In the genomic region with DNA sequence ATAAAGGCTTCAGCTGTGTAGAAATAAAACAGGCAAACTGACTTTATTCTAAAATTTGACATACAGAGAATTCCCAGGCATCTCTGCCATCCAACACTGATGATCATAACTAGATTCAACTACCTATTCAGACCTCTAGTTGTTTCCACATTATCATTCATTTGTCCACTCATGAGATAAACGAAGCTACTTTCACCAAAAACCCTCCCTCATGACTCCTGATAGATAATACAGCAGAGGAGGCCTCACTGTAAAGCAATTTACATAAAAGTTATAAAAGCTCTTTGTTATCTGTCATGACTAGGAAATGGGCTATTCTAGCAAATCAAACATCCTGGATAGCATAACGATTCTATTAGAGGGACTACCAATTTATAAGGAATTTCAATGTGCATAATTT, we compare ENCODE assay signal across 18 cellular contexts. TPM values are rescaled to one million over a fixed set of nuclear protein-coding genes. Genes with fewer than 3 reads are reported as not detected.
A peak's percentile ranks its signal among the peaks of the same experiment; 100 is the strongest.
DNase-seq lines count a peak whose midpoint lies in the region; ATAC-seq and TF ChIP-seq lines count a peak whose summit lies in the region.
"Had no signal": no experiment of that assay in that cellular context is flagged by ENCODE, and none has a peak within 500 bp of the region (broad histone marks: within the 10 kb centered on the region; RNA-seq: fewer than 3 reads in every experiment).

No MANE protein-coding gene starts in this region.

- peaks cover 3% of the 10 kb centered on the region for H3K36me3 ChIP-seq in OCI-LY3 (replicated peaks; ENCODE audit: low read depth, low read length)
- no peaks in the 10 kb centered on the region for H3K36me3 ChIP-seq in ascending aorta
- no peaks in the 10 kb centered on the region for H3K36me3 ChIP-seq in testis (ENCODE audit: low read depth, missing control alignments)
- H3K36me3 ChIP-seq: right atrium auricular region had no signal

- TF ChIP-seq CTCF in OCI-LY3 (IDR thresholded peaks at IDR 0.05; ENCODE audit: low read depth, low read length) (no peak), dorsolateral prefrontal cortex (IDR thresholded peaks at IDR 0.05 in 54 of 56, conservative IDR thresholded peaks at IDR 0.05 in 2 of 56; ENCODE audit: low read depth in 1 of 56, partially characterized antibody in 56 of 56) (no peak), ascending aorta (IDR thresholded peaks at IDR 0.05) (no peak), testis (IDR thresholded peaks at IDR 0.05) (no peak)

- no peaks in the 10 kb centered on the region for H3K9me3 ChIP-seq in OCI-LY3 (ENCODE audit: insufficient read depth, low read length)
- H3K9me3 ChIP-seq in ascending aorta: no peaks in the 10 kb centered on the region
- H3K9me3 ChIP-seq in testis: no peaks in the 10 kb centered on the region
- H3K9me3 ChIP-seq: right atrium auricular region had no signal

- peak overlapping the region; percentile 41 for H3K27ac ChIP-seq in OCI-LY3 (ENCODE audit: low read length)
- H3K27ac ChIP-seq in dorsolateral prefrontal cortex: peak overlapping the region in 57 of 59 donors; percentile 6 to 100 (median 98)
- H3K27ac ChIP-seq in substantia nigra (ENCODE audit: low read depth, low read length, poor library complexity, severe bottlenecking): peak overlapping the region; percentile 85
- H3K27ac ChIP-seq in ascending aorta: no peak overlapping the region
- H3K27ac ChIP-seq in testis: no peak overlapping the region
- H3K27ac ChIP-seq: right atrium auricular region, VCaP had no signal

- peaks cover 82% of the 10 kb centered on the region for H3K4me1 Mint-ChIP-seq in activated T-cell treated with anti-CD3 and anti-CD28 coated beads, Interleukin-2, amount 50 U/mL, for 4 hours (ENCODE audit: low read depth)

- no peaks in the 10 kb centered on the region for H3K9me3 Mint-ChIP-seq in activated T-cell treated with anti-CD3 and anti-CD28 coated beads, Interleukin-2, amount 50 U/mL, for 4 hours

- no peak overlapping the region for H2AFZ ChIP-seq in OCI-LY3 (ENCODE audit: low read depth, low read length)

- H3K4me3 Mint-ChIP-seq in activated T-cell treated with anti-CD3 and anti-CD28 coated beads, Interleukin-2, amount 50 U/mL, for 4 hours: peak overlapping the region; percentile 43

- H3K4me1 ChIP-seq in OCI-LY3 (ENCODE audit: low read length): peaks cover 54% of the 10 kb centered on the region
- H3K4me1 ChIP-seq in ascending aorta: peaks cover 2 to 11% of the 10 kb centered on the region in 2 donors
- peaks cover 18% of the 10 kb centered on the region for H3K4me1 ChIP-seq in testis

- no peak for DNase-seq in activated T-cell treated with anti-CD3 and anti-CD28 coated beads, Interleukin-2, amount 50 U/mL, for 4 hours
- no peak for DNase-seq in activated T-cell treated with anti-CD3 and anti-CD28 coated beads, Interleukin-2, amount 50 U/mL, for 1 hour
- DNase-seq in dorsolateral prefrontal cortex (no peak), substantia nigra (lab: John Stamatoyannopoulos, UW) (no peak), ascending aorta (ENCODE audit: low spot score in 2 of 2) (no peak), testis (no peak)
- DNase-seq: activated CD8-positive, alpha-beta memory T cell treated with anti-CD3 and anti-CD28 coated beads, Interleukin-2, amount 50 U/mL, for 4 hours; anterior cingulate cortex; cortex of kidney; NCI-H2171; stimulated activated CD4-positive, alpha-beta T cell treated with anti-CD3 and anti-CD28 coated beads, Interleukin-1b, Interleukin-23, amount 100 ng/mL, for 48 hours had no signal

- peak overlapping the region; percentile 20; the same call in 1 of the 2 replicates for H3K9ac ChIP-seq in OCI-LY3 (ENCODE audit: low read length)

- ATAC-seq in activated T-cell treated with anti-CD3 and anti-CD28 coated beads, Interleukin-2, amount 50 U/mL, for 4 hours: no peak
- no peak for ATAC-seq in GM21381 (IDR thresholded peaks at IDR 0.05; ENCODE audit: unreplicated experiment)

- H3K27me3 Mint-ChIP-seq in activated T-cell treated with anti-CD3 and anti-CD28 coated beads, Interleukin-2, amount 50 U/mL, for 4 hours (ENCODE audit: low read depth): no peaks in the 10 kb centered on the region

- H3K4me2 ChIP-seq in OCI-LY3 (ENCODE audit: low read length): peak overlapping the region; percentile 61

- 65 to 85% methylated on average over 2 of the region's 2 CpGs for WGBS in testis, 2 donors

- peaks cover 98% of the 10 kb centered on the region for H3K79me2 ChIP-seq in OCI-LY3 (ENCODE audit: low read length)

- H3K4me3 ChIP-seq in OCI-LY3 (ENCODE audit: low read length): peak overlapping the region; percentile 39
- H3K4me3 ChIP-seq in dorsolateral prefrontal cortex: peak overlapping the region in 12 of 59 donors; percentile 3 to 37 (median 15)
- H3K4me3 ChIP-seq in ascending aorta: no peak overlapping the region
- H3K4me3 ChIP-seq in testis: no peak overlapping the region
- H3K4me3 ChIP-seq: right atrium auricular region had no signal

- no peaks in the 10 kb centered on the region for H4K20me1 ChIP-seq in OCI-LY3 (ENCODE audit: insufficient read depth, low read length)

- H3K27me3 ChIP-seq in OCI-LY3 (ENCODE audit: low read depth, low read length) (no peaks in the 10 kb centered on the region), dorsolateral prefrontal cortex (no peaks in the 10 kb centered on the region), ascending aorta (no peaks in the 10 kb centered on the region), testis (no peaks in the 10 kb centered on the region)
- H3K27me3 ChIP-seq: right atrium auricular region had no signal

- H3K36me3 Mint-ChIP-seq in activated T-cell treated with anti-CD3 and anti-CD28 coated beads, Interleukin-2, amount 50 U/mL, for 4 hours (ENCODE audit: insufficient read depth): peaks cover 3% of the 10 kb centered on the region

- intact Hi-C loops in dorsolateral prefrontal cortex (cut with DNase I): no loop called here
- intact Hi-C loops in ascending aorta (cut with DNase I): no loop called here
- intact Hi-C loops in testis (cut with DNase I; ENCODE audit: low total_unique reads): no loop called here

- TF ChIP-seq POLR2A in testis (IDR thresholded peaks at IDR 0.05): no peak

RNA-seq across cellular contexts. Expression of gene RFFL, which starts 19.6 kb away (rescaled TPM):
- total RNA-seq in activated T-cell treated with anti-CD3 and anti-CD28 coated beads, Interleukin-2, amount 50 U/mL, for 4 hours: 10 to 100 TPM; 19.6 to 28.2 (median 20.3) TPM
- 100 to 1,000 TPM in 3 of 120 experiments, 10 to 100 TPM in 117; 18.0 to 137 (median 45.5) TPM for total RNA-seq in dorsolateral prefrontal cortex
- total RNA-seq in ascending aorta: 20.0 TPM
- total RNA-seq in testis: 10 to 100 TPM; 42.0 to 46.3 TPM
- polyA plus RNA-seq in testis (ENCODE audit: insufficient read depth, low read depth, low replicate concordance): 68.6 TPM

RNA-seq across cellular contexts. Expression of gene RAD51D, which starts 36.6 kb away (rescaled TPM):
- total RNA-seq in activated T-cell treated with anti-CD3 and anti-CD28 coated beads, Interleukin-2, amount 50 U/mL, for 4 hours: 10 to 100 TPM; 20.6 to 24.5 (median 23.4) TPM
- total RNA-seq in dorsolateral prefrontal cortex (10 to 100 TPM; 13.1 to 37.9 (median 23.4) TPM), ascending aorta (3.7 TPM), testis (10 to 100 TPM; 16.8 to 18.4 TPM)
- polyA plus RNA-seq in testis (ENCODE audit: insufficient read depth, low read depth, low replicate concordance): 24.3 TPM

RNA-seq across cellular contexts. Expression of gene FNDC8, which starts 38.3 kb away (rescaled TPM):
- total RNA-seq in activated T-cell treated with anti-CD3 and anti-CD28 coated beads, Interleukin-2, amount 50 U/mL, for 4 hours: not detected
- total RNA-seq in dorsolateral prefrontal cortex: under 1 TPM in 2 of 120 experiments, not detected in 118; 0.28 to 0.35 TPM
- total RNA-seq in ascending aorta: not detected
- total RNA-seq in testis: 100 to 1,000 TPM in 1 of 2 donors, 10 to 100 TPM in 1; 39.0 to 120 TPM
- polyA plus RNA-seq in testis (ENCODE audit: insufficient read depth, low read depth, low replicate concordance): 138 TPM
- total RNA-seq: lower leg skin, right atrium auricular region, urinary bladder had no signal
- polyA plus RNA-seq: neural cell had no signal

RNA-seq across cellular contexts. Expression of gene NLE1, which starts 59.0 kb away (rescaled TPM):
- total RNA-seq in activated T-cell treated with anti-CD3 and anti-CD28 coated beads, Interleukin-2, amount 50 U/mL, for 4 hours: 10 to 100 TPM; 72.8 to 85.7 (median 85.3) TPM
- total RNA-seq in dorsolateral prefrontal cortex (10 to 100 TPM in 119 of 120 experiments, 1 to 10 TPM in 1; 8.0 to 21.0 (median 15.2) TPM), ascending aorta (3.8 TPM), testis (10 to 100 TPM; 14.6 to 15.4 TPM)
- polyA plus RNA-seq in testis (ENCODE audit: insufficient read depth, low read depth, low replicate concordance): 12.8 TPM

Comparison
In these comparisons a context has a peak if more than half of its experiments do, and no peak if none do; other contexts are left out.
1. H3K27ac ChIP-seq: peak in OCI-LY3 (single experiment), dorsolateral prefrontal cortex (57 of 59) and substantia nigra (single experiment); none in ascending aorta (0 of 2) and testis (0 of 2).
2. RNA of gene FNDC8, which starts 38.3 kb away (total RNA-seq): 39.0 to 120 TPM in testis; not detected in activated T-cell treated with anti-CD3 and anti-CD28 coated beads, Interleukin-2, amount 50 U/mL, for 4 hours, 0.28 to 0.35 TPM in dorsolateral prefrontal cortex and not detected in ascending aorta (single experiment); every median in the first group is over 10 times any median in the second.